ENCODE assay signal across 8 cellular contexts in the genomic region with DNA sequence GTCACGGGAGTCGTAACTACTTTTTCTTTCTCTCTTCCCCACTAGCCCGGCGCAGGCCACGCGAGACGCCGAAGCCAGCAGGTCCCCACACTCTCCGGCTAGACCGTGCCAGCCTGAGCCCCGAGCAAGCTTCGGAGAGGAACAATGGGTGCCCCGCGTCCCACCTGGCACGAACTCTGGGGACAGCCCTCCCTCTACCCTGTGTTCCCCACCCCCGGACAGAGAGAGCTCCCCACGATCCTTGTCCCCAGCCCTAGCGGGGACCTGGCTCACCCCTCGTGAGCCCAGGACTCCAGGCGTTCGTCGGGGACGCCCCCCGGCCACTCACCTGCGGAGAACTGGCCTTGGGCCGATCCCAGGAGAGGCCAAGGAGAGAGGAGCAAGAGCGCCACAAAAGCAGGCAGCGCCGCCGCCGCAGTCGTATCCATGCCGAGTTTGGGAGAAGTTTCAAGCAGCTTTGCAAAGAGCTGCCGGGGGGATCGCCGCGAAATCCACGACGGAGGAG. TPM values are rescaled to one million over a fixed set of nuclear protein-coding genes. Genes with fewer than 3 reads are reported as not detected.
DNase-seq lines count a peak whose midpoint lies in the region; ATAC-seq and TF ChIP-seq lines count a peak whose summit lies in the region.

No MANE protein-coding gene starts in this region.

- peaks cover 18 to 23% of the 10 kb centered on the region in 2 donors for H3K4me1 Mint-ChIP-seq in immature natural killer cell

- no peaks in the 10 kb centered on the region for H3K27me3 ChIP-seq in brain microvascular endothelial cell (replicated peaks)

- peak; percentile 20 for ATAC-seq in HG03066 (IDR thresholded peaks at IDR 0.05; ENCODE audit: low read depth, unreplicated experiment)

- no peak for TF ChIP-seq CTCF in brain microvascular endothelial cell (IDR thresholded peaks at IDR 0.05; ENCODE audit: low read depth, low read length, missing control alignments)

- H3K36me3 ChIP-seq in brain microvascular endothelial cell (replicated peaks), result no peaks in the 10 kb centered on the region

- in situ Hi-C loops in brain microvascular endothelial cell (cut with HindIII; ENCODE audit: low pct_ligation_motif_present, low sequenced_read_pairs), result no loop called here

- H3K27ac Mint-ChIP-seq in immature natural killer cell, result peak overlapping the region in 1 of 6 donors; percentile 12

- peaks cover 0 to 5% (median 0%) of the 10 kb centered on the region in 6 donors for H3K9me3 Mint-ChIP-seq in immature natural killer cell

- peak overlapping the region; percentile 99 for H3K4me3 ChIP-seq in brain microvascular endothelial cell (ENCODE audit: low read depth, low read length)

- peak overlapping the region; percentile 78 to 88 (median 84) for H3K4me3 Mint-ChIP-seq in immature natural killer cell

- H3K27me3 Mint-ChIP-seq in immature natural killer cell (ENCODE audit: low read depth in 3 of 3), result peaks cover 9 to 18% (median 12%) of the 10 kb centered on the region in 3 donors

- peak; percentile 77 for DNase-seq in activated effector memory CD4-positive, alpha-beta T cell treated with anti-CD3 and anti-CD28 coated beads, Interleukin-2, amount 50 U/mL, for 16 hours
- no peak for DNase-seq in activated effector memory CD4-positive, alpha-beta T cell treated with Interleukin-2 at 50 U/mL for 16 hours
- DNase-seq in T follicular helper cell (ENCODE audit: low read depth) (peak; percentile 16), brain microvascular endothelial cell (no peak), immature natural killer cell (peak in 2 of 3 donors; percentile 6 to 8), HK-2 (ENCODE audit: unreplicated experiment) (no peak)
- DNase-seq in stimulated activated CD4-positive, alpha-beta T cell treated with anti-CD3 and anti-CD28 coated beads, Interleukin-15, amount 100 ng/mL, for 1 hour (ENCODE audit: low read depth in 1 of 2, low spot score in 1 of 2), result peak; percentile 2 to 21

- peaks cover 0 to 4% (median 0%) of the 10 kb centered on the region in 3 donors for H3K36me3 Mint-ChIP-seq in immature natural killer cell

- H3K27ac ChIP-seq in brain microvascular endothelial cell, result peak overlapping the region; percentile 99

RNA-seq across cellular contexts. Expression of gene PTPRK, which starts 0.4 kb away (rescaled TPM):
- polyA plus RNA-seq in immature natural killer cell, result not detected

Comparison
In these comparisons a context has a peak if more than half of its experiments do, and no peak if none do; other contexts are left out.
1. DNase-seq: peak in activated effector memory CD4-positive, alpha-beta T cell treated with anti-CD3 and anti-CD28 coated beads, Interleukin-2, amount 50 U/mL, for 16 hours (single experiment), T follicular helper cell (single experiment), immature natural killer cell (2 of 3) and stimulated activated CD4-positive, alpha-beta T cell treated with anti-CD3 and anti-CD28 coated beads, Interleukin-15, amount 100 ng/mL, for 1 hour (2 of 2); none in activated effector memory CD4-positive, alpha-beta T cell treated with Interleukin-2 at 50 U/mL for 16 hours (single experiment), brain microvascular endothelial cell (single experiment) and HK-2 (single experiment).